In genomic region chrX:77785400-77785745, GRCh38 we compare ENCODE assay signal across 8 cellular contexts. TPM values are rescaled to one million over a fixed set of nuclear protein-coding genes. Genes with fewer than 3 reads are reported as not detected.
DNase-seq lines count a peak whose midpoint lies in the region; ATAC-seq and TF ChIP-seq lines count a peak whose summit lies in the region.

No MANE protein-coding gene starts in this region.

- no peak for ATAC-seq in effector memory CD8-positive, alpha-beta T cell (replicated peaks)
- no peak for ATAC-seq in GM21529 (IDR thresholded peaks at IDR 0.05; ENCODE audit: unreplicated experiment)

- no peak for DNase-seq in activated naive CD4-positive, alpha-beta T cell treated with anti-CD3 and anti-CD28 coated beads, Interleukin-2, amount 50 U/mL, for 16 hours
- DNase-seq in effector memory CD8-positive, alpha-beta T cell: no peak
- no peak for DNase-seq in mesothelial cell of epicardium (ENCODE audit: low spot score in 2 of 2, unreplicated experiment in 2 of 2)
- no peak for DNase-seq in ecto neural progenitor cell (ENCODE audit: low spot score)
- no peak for DNase-seq in CD1c-positive myeloid dendritic cell (ENCODE audit: extremely low spot score)

- H3K27ac Mint-ChIP-seq in activated naive CD4-positive, alpha-beta T cell treated with anti-CD3 and anti-CD28 coated beads, Interleukin-2, amount 50 U/mL, for 24 hours: peak overlapping the region; percentile 68
- peak overlapping the region; percentile 96 to 99 for H3K27ac Mint-ChIP-seq in effector memory CD8-positive, alpha-beta T cell
- H3K27ac Mint-ChIP-seq in mesothelial cell of epicardium: peak overlapping the region; percentile 100

- H3K27me3 Mint-ChIP-seq in activated naive CD4-positive, alpha-beta T cell treated with anti-CD3 and anti-CD28 coated beads, Interleukin-2, amount 50 U/mL, for 24 hours: no peaks in the 10 kb centered on the region
- H3K27me3 Mint-ChIP-seq in effector memory CD8-positive, alpha-beta T cell: no peaks in the 10 kb centered on the region
- H3K27me3 Mint-ChIP-seq in mesothelial cell of epicardium (ENCODE audit: low read depth): no peaks in the 10 kb centered on the region

- peaks cover 32% of the 10 kb centered on the region for H3K4me1 Mint-ChIP-seq in activated naive CD4-positive, alpha-beta T cell treated with anti-CD3 and anti-CD28 coated beads, Interleukin-2, amount 50 U/mL, for 24 hours
- H3K4me1 Mint-ChIP-seq in effector memory CD8-positive, alpha-beta T cell (ENCODE audit: low read depth in 2 of 2): peaks cover 7 to 11% of the 10 kb centered on the region in 2 donors
- H3K4me1 Mint-ChIP-seq in mesothelial cell of epicardium: peaks cover 12% of the 10 kb centered on the region

- peak overlapping the region; percentile 100 for H3K4me3 Mint-ChIP-seq in activated naive CD4-positive, alpha-beta T cell treated with anti-CD3 and anti-CD28 coated beads, Interleukin-2, amount 50 U/mL, for 24 hours
- peak overlapping the region; percentile 96 to 99 for H3K4me3 Mint-ChIP-seq in effector memory CD8-positive, alpha-beta T cell
- peak overlapping the region; percentile 99 for H3K4me3 Mint-ChIP-seq in mesothelial cell of epicardium

- peaks cover 2% of the 10 kb centered on the region for H3K36me3 Mint-ChIP-seq in activated naive CD4-positive, alpha-beta T cell treated with anti-CD3 and anti-CD28 coated beads, Interleukin-2, amount 50 U/mL, for 24 hours
- peaks cover 14% of the 10 kb centered on the region for H3K36me3 Mint-ChIP-seq in effector memory CD8-positive, alpha-beta T cell (ENCODE audit: insufficient read depth)
- H3K36me3 Mint-ChIP-seq in mesothelial cell of epicardium: no peaks in the 10 kb centered on the region

- no peaks in the 10 kb centered on the region for H3K9me3 Mint-ChIP-seq in activated naive CD4-positive, alpha-beta T cell treated with anti-CD3 and anti-CD28 coated beads, Interleukin-2, amount 50 U/mL, for 24 hours
- H3K9me3 Mint-ChIP-seq in effector memory CD8-positive, alpha-beta T cell: no peaks in the 10 kb centered on the region
- H3K9me3 Mint-ChIP-seq in mesothelial cell of epicardium: peaks cover 11% of the 10 kb centered on the region

- no peak for TF ChIP-seq CTCF in mesothelial cell of epicardium (IDR thresholded peaks at IDR 0.05; ENCODE audit: unreplicated experiment)

TF ChIP-seq in PFSK-1, 5 proteins besides CTCF, POLR2A, EP300 and RAD21:
- TF ChIP-seq REST (IDR thresholded peaks at IDR 0.05; ENCODE audit: insufficient read depth in 1 of 2, low read depth in 2 of 2, low read length in 2 of 2): no peak
- TF ChIP-seq FOXP2 (optimal IDR thresholded peaks at IDR 0.05; ENCODE audit: borderline replicate concordance, extremely low read depth, extremely low read length, insufficient read depth): no peak
- 0 out of 2 replicates have a peak, but pooled peaks have one; percentile 1 for TF ChIP-seq TAF1 (IDR thresholded peaks at IDR 0.05; ENCODE audit: borderline replicate concordance, insufficient read depth, low read length)
- TF ChIP-seq POLR2AphosphoS5 (IDR thresholded peaks at IDR 0.05; ENCODE audit: low read depth, low read length): no peak

RNA-seq across cellular contexts. Expression of gene ATRX, which starts 0.6 kb away (rescaled TPM):
- 15.8 TPM for polyA plus RNA-seq in PFSK-1 (2012; ENCODE audit: insufficient read length, low read depth)
- 165 to 170 TPM (median 168 TPM) in 3 replicates for total RNA-seq in mesothelial cell of epicardium
